10 cellular contexts compared by ENCODE assay signal in genomic region chr2:239311132-239312040, GRCh38.
DNase-seq lines count a peak whose midpoint lies in the region; ATAC-seq and TF ChIP-seq lines count a peak whose summit lies in the region.
"Had no signal": no experiment of that assay in that cellular context is flagged by ENCODE, and none has a peak within 500 bp of the region (broad histone marks: within the 10 kb centered on the region; RNA-seq: fewer than 3 reads in every experiment).

No MANE protein-coding gene starts in this region.

- H3K9ac ChIP-seq in DND-41 (ENCODE audit: low read depth, low read length) (no peak overlapping the region; the same call in 1 of the 2 replicates), rectal smooth muscle tissue (ENCODE audit: low read length) (no peak overlapping the region), MM.1S (ENCODE audit: low read length) (no peak overlapping the region)

- H3K79me2 ChIP-seq in DND-41 (ENCODE audit: insufficient read depth, low read length): peaks cover 100% of the 10 kb centered on the region
- H3K79me2 ChIP-seq in MM.1S (ENCODE audit: low read length): peaks cover 98% of the 10 kb centered on the region

- TF ChIP-seq CTCF in DND-41 (IDR thresholded peaks at IDR 0.05; ENCODE audit: borderline replicate concordance, extremely low read depth, low read length, poor library complexity, severe bottlenecking): no peak
- no peak for TF ChIP-seq CTCF in MM.1S (IDR thresholded peaks at IDR 0.05; ENCODE audit: low read length)

- H3K27me3 ChIP-seq in DND-41 (ENCODE audit: insufficient read depth, low read length, poor library complexity) (no peaks in the 10 kb centered on the region), rectal smooth muscle tissue (ENCODE audit: control insufficient read depth, insufficient read depth, low read length) (no peaks in the 10 kb centered on the region), MM.1S (replicated peaks; ENCODE audit: insufficient read depth, low read length) (no peaks in the 10 kb centered on the region)

- intact Hi-C loops in left cardiac atrium (cut with DNase I): loop anchor here in 1 of 2 donors (10.0 kb wide), 1 partner anchor 83 kb away; no protein-coding TSS in a partner anchor

- DNase-seq in DND-41 (peak; percentile 2), left cardiac atrium (peak; percentile 32), NCI-H226 (no peak), MM.1S (no peak), activated gamma-delta T cell (lab: John Stamatoyannopoulos, UW) (no peak)
- DNase-seq in activated CD8-positive, alpha-beta memory T cell treated with anti-CD3 and anti-CD28 coated beads for 24 hours: peak; percentile 47
- DNase-seq: NCI-H524 treated with DMSO at 0.1 percent for 48 hours had no signal

- H3K4me2 ChIP-seq in DND-41 (ENCODE audit: insufficient read depth, low read length): no peak overlapping the region
- H3K4me2 ChIP-seq in MM.1S (ENCODE audit: low read depth, low read length): no peak overlapping the region

- H3K36me3 ChIP-seq in DND-41 (ENCODE audit: insufficient read depth, low read length) (peaks cover 99% of the 10 kb centered on the region), rectal smooth muscle tissue (ENCODE audit: control insufficient read depth, insufficient read depth, low read length) (no peaks in the 10 kb centered on the region), MM.1S (replicated peaks; ENCODE audit: insufficient read depth, low read length) (no peaks in the 10 kb centered on the region)

- H4K20me1 ChIP-seq in DND-41 (ENCODE audit: insufficient read depth, low read length) (peaks cover 87% of the 10 kb centered on the region), MM.1S (ENCODE audit: insufficient read depth, low read length) (no peaks in the 10 kb centered on the region)

- peak overlapping the region; percentile 68 for H3K27ac ChIP-seq in DND-41 (ENCODE audit: low read length)
- H3K27ac ChIP-seq in rectal smooth muscle tissue (ENCODE audit: low read depth, low read length): peak overlapping the region; percentile 95
- no peak overlapping the region for H3K27ac ChIP-seq in MM.1S (ENCODE audit: low read length)
- H3K27ac ChIP-seq: VCaP had no signal

- H3K9me3 ChIP-seq in DND-41 (ENCODE audit: insufficient read depth, low read length, severe bottlenecking) (no peaks in the 10 kb centered on the region), MM.1S (replicated peaks; ENCODE audit: insufficient read depth, low read length) (no peaks in the 10 kb centered on the region)

- ATAC-seq in DND-41 (ENCODE audit: insufficient read depth, low read depth) (no peak), left cardiac atrium (peak in 1 of 2 donors; percentile 5), HG02981 (IDR thresholded peaks at IDR 0.05; ENCODE audit: unreplicated experiment) (no peak)

- no peaks in the 10 kb centered on the region for H3F3A ChIP-seq in MM.1S (ENCODE audit: insufficient read depth, low read length)

- no peaks in the 10 kb centered on the region for H3K9me2 ChIP-seq in MM.1S (replicated peaks; ENCODE audit: insufficient read depth, low read length)

- H3K4me1 ChIP-seq in DND-41 (ENCODE audit: insufficient read depth, low read length) (peaks cover 26% of the 10 kb centered on the region; the same call in 1 of the 2 replicates), rectal smooth muscle tissue (ENCODE audit: control insufficient read depth, insufficient read depth, low read length) (peaks cover 50% of the 10 kb centered on the region), MM.1S (ENCODE audit: low read length) (no peaks in the 10 kb centered on the region)

- no peak overlapping the region for H3K4me3 ChIP-seq in DND-41 (ENCODE audit: low read depth in 1 of 2, low read length in 2 of 2)
- peak overlapping the region; percentile 7 for H3K4me3 ChIP-seq in rectal smooth muscle tissue (ENCODE audit: low read length)
- no peak overlapping the region for H3K4me3 ChIP-seq in MM.1S (ENCODE audit: low read length)

- no peak overlapping the region for H2AFZ ChIP-seq in DND-41 (ENCODE audit: low read depth, low read length)
- no peak overlapping the region for H2AFZ ChIP-seq in MM.1S (ENCODE audit: low read length)

Comparison
In these comparisons a context has a peak if more than half of its experiments do, and no peak if none do; other contexts are left out.
1. DNase-seq: peak in DND-41 (single experiment), activated CD8-positive, alpha-beta memory T cell treated with anti-CD3 and anti-CD28 coated beads for 24 hours (single experiment) and left cardiac atrium (single experiment); none in NCI-H226 (single experiment), MM.1S (single experiment) and activated gamma-delta T cell (single experiment).